In genomic region chr1:50968884-50969610, GRCh38 we compare ENCODE assay signal across 1 cellular context.
TF ChIP-seq lines count a peak whose summit lies in the region.

No MANE protein-coding gene starts in this region.

TF ChIP-seq in K562, 482 proteins besides CTCF, POLR2A, EP300 and RAD21 (continued from another document and continues in another):
- peak; percentile 86; the same call in 1 of the 2 replicates for TF ChIP-seq THRB (CRISPR knock-in tag; conservative IDR thresholded peaks at IDR 0.05)
- no peak for TF ChIP-seq ATF4 (CRISPR knock-in tag; IDR thresholded peaks at IDR 0.05)
- TF ChIP-seq SNRNP70 (optimal IDR thresholded peaks at IDR 0.05; ENCODE audit: low read depth, low read length), result no peak
- TF ChIP-seq AFF1 (IDR thresholded peaks at IDR 0.05; ENCODE audit: low read depth in 1 of 2, partially characterized antibody in 2 of 2), result peak; percentile 28 to 81
- no peak for TF ChIP-seq MBD1 (CRISPR knock-in tag; IDR thresholded peaks at IDR 0.05)
- no peak for TF ChIP-seq THRA (IDR thresholded peaks at IDR 0.05)
- TF ChIP-seq E2F4 (CRISPR knock-in tag; IDR thresholded peaks at IDR 0.05; ENCODE audit: low read depth), result peak; percentile 59; the same call in 1 of the 2 replicates
- TF ChIP-seq CHD1 (IDR thresholded peaks at IDR 0.05; ENCODE audit: low read length), result peak; percentile 85
- TF ChIP-seq FOXM1 (IDR thresholded peaks at IDR 0.05; ENCODE audit: low read depth), result no peak
- TF ChIP-seq FOXM1 (CRISPR knock-in tag; IDR thresholded peaks at IDR 0.05; ENCODE audit: low read depth), result 0 out of 2 replicates have a peak, but pooled peaks have one; percentile 9
- peak; percentile 65; the same call in 1 of the 2 replicates for TF ChIP-seq MEF2D (tag; conservative IDR thresholded peaks at IDR 0.05; ENCODE audit: low read depth)
- no peak for TF ChIP-seq ZNF695 (CRISPR knock-in tag; IDR thresholded peaks at IDR 0.05)
- TF ChIP-seq HNRNPK (IDR thresholded peaks at IDR 0.05; ENCODE audit: low read depth, low read length, poor library complexity, severe bottlenecking), result no peak
- no peak for TF ChIP-seq ZEB2 (IDR thresholded peaks at IDR 0.05)
- 0 out of 2 replicates have a peak, but pooled peaks have one; percentile 27 for TF ChIP-seq ZNF764 (CRISPR knock-in tag; IDR thresholded peaks at IDR 0.05; ENCODE audit: low read depth)
- no peak for TF ChIP-seq ZNF407 (IDR thresholded peaks at IDR 0.05; ENCODE audit: low read depth)
- no peak for TF ChIP-seq RBM17 (IDR thresholded peaks at IDR 0.05; ENCODE audit: borderline replicate concordance, low read depth, low read length)
- TF ChIP-seq POLR3G (IDR thresholded peaks at IDR 0.05; ENCODE audit: extremely low read depth, insufficient read length, insufficient replicate concordance), result no peak
- no peak for TF ChIP-seq ZNF561 (CRISPR knock-in tag; conservative IDR thresholded peaks at IDR 0.05)
- 0 out of 2 replicates have a peak, but pooled peaks have one; percentile 17 for TF ChIP-seq ARID4B (CRISPR knock-in tag; IDR thresholded peaks at IDR 0.05)
- TF ChIP-seq GABPB1 (CRISPR knock-in tag; IDR thresholded peaks at IDR 0.05), result peak; percentile 50; the same call in 1 of the 2 replicates
- TF ChIP-seq NKRF (IDR thresholded peaks at IDR 0.05; ENCODE audit: borderline replicate concordance), result peak; percentile 54; the same call in 1 of the 2 replicates
